1 cellular context compared by ENCODE assay signal in the genomic region with DNA sequence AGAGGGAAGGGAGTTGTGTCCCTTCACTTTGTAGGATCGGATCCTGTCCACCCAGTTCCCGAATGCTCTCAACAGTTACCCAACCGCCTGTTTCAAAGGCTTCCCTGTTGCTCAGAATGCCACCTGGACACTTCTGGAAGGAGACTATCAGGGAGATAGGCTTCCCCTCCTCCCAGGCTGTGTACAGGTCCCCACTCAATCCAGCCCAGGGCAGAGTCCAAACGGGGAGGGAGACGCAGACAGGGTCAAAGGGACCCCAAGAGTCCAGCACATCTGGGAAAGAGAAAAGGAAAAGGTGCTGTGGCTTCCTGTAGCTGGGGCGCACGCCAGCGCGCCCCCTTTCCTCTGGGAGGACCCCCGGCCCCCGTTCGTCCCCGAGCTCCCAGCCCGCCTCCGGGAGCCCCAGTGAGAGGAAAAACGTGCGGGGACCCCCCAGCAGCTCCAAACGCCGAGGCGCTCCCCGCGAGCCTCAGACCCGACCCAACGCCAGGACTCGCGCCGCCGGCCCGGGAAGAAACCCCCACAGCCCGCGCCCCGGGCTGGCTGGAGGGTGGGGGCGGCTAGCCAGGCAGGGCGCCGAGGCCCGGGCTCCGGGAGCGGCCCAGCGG.
TF ChIP-seq lines count a peak whose summit lies in the region.

No MANE protein-coding gene starts in this region.

TF ChIP-seq in HepG2, 621 proteins besides CTCF, POLR2A, EP300 and RAD21 (continued from another document and continues in another):
- TF ChIP-seq, protein P1, sequence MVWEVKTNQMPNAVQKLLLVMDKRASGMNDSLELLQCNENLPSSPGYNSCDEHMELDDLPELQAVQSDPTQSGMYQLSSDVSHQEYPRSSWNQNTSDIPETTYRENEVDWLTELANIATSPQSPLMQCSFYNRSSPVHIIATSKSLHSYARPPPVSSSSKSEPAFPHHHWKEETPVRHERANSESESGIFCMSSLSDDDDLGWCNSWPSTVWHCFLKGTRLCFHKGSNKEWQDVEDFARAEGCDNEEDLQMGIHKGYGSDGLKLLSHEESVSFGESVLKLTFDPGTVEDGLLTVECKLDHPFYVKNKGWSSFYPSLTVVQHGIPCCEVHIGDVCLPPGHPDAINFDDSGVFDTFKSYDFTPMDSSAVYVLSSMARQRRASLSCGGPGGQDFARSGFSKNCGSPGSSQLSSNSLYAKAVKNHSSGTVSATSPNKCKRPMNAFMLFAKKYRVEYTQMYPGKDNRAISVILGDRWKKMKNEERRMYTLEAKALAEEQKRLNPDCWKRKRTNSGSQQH (CRISPR knock-in tag; IDR thresholded peaks at IDR 0.05; ENCODE audit: low read depth), result no peak
- TF ChIP-seq, protein P2, sequence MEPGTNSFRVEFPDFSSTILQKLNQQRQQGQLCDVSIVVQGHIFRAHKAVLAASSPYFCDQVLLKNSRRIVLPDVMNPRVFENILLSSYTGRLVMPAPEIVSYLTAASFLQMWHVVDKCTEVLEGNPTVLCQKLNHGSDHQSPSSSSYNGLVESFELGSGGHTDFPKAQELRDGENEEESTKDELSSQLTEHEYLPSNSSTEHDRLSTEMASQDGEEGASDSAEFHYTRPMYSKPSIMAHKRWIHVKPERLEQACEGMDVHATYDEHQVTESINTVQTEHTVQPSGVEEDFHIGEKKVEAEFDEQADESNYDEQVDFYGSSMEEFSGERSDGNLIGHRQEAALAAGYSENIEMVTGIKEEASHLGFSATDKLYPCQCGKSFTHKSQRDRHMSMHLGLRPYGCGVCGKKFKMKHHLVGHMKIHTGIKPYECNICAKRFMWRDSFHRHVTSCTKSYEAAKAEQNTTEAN (CRISPR knock-in tag; conservative IDR thresholded peaks at IDR 0.05), result peak; percentile 49; the same call in 1 of the 2 replicates
- TF ChIP-seq GATAD1 (CRISPR knock-in tag; IDR thresholded peaks at IDR 0.05), result peak; percentile 51
- TF ChIP-seq ZNF558 (CRISPR knock-in tag; IDR thresholded peaks at IDR 0.05; ENCODE audit: borderline replicate concordance), result no peak
- TF ChIP-seq ZBTB42 (CRISPR knock-in tag; IDR thresholded peaks at IDR 0.05), result 0 out of 2 replicates have a peak, but pooled peaks have one; percentile 44
- TF ChIP-seq, protein P3, sequence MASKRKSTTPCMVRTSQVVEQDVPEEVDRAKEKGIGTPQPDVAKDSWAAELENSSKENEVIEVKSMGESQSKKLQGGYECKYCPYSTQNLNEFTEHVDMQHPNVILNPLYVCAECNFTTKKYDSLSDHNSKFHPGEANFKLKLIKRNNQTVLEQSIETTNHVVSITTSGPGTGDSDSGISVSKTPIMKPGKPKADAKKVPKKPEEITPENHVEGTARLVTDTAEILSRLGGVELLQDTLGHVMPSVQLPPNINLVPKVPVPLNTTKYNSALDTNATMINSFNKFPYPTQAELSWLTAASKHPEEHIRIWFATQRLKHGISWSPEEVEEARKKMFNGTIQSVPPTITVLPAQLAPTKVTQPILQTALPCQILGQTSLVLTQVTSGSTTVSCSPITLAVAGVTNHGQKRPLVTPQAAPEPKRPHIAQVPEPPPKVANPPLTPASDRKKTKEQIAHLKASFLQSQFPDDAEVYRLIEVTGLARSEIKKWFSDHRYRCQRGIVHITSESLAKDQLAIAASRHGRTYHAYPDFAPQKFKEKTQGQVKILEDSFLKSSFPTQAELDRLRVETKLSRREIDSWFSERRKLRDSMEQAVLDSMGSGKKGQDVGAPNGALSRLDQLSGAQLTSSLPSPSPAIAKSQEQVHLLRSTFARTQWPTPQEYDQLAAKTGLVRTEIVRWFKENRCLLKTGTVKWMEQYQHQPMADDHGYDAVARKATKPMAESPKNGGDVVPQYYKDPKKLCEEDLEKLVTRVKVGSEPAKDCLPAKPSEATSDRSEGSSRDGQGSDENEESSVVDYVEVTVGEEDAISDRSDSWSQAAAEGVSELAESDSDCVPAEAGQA (IDR thresholded peaks at IDR 0.05; ENCODE audit: low read depth), result no peak
- TF ChIP-seq, protein P3 (CRISPR knock-in tag; IDR thresholded peaks at IDR 0.05; ENCODE audit: borderline replicate concordance), result peak; percentile 12; the same call in 1 of the 2 replicates
- TF ChIP-seq AGO2 (optimal IDR thresholded peaks at IDR 0.05; ENCODE audit: low read depth, low read length), result peak; percentile 80
- no peak for TF ChIP-seq RFX1 (IDR thresholded peaks at IDR 0.05)
- no peak for TF ChIP-seq PRPF4 (IDR thresholded peaks at IDR 0.05; ENCODE audit: low read depth, low read length, poor library complexity, severe bottlenecking)
- TF ChIP-seq SRY (CRISPR knock-in tag; IDR thresholded peaks at IDR 0.05), result no peak
- peak; percentile 42; the same call in 1 of the 2 replicates for TF ChIP-seq ZNF274 (CRISPR knock-in tag; IDR thresholded peaks at IDR 0.05)
- no peak for TF ChIP-seq YEATS2 (CRISPR knock-in tag; IDR thresholded peaks at IDR 0.05; ENCODE audit: borderline replicate concordance)
- no peak for TF ChIP-seq ARNT (IDR thresholded peaks at IDR 0.05)
- no peak for TF ChIP-seq ZNF10 (CRISPR knock-in tag; IDR thresholded peaks at IDR 0.05; ENCODE audit: borderline replicate concordance, low read depth)
- TF ChIP-seq, protein P4, sequence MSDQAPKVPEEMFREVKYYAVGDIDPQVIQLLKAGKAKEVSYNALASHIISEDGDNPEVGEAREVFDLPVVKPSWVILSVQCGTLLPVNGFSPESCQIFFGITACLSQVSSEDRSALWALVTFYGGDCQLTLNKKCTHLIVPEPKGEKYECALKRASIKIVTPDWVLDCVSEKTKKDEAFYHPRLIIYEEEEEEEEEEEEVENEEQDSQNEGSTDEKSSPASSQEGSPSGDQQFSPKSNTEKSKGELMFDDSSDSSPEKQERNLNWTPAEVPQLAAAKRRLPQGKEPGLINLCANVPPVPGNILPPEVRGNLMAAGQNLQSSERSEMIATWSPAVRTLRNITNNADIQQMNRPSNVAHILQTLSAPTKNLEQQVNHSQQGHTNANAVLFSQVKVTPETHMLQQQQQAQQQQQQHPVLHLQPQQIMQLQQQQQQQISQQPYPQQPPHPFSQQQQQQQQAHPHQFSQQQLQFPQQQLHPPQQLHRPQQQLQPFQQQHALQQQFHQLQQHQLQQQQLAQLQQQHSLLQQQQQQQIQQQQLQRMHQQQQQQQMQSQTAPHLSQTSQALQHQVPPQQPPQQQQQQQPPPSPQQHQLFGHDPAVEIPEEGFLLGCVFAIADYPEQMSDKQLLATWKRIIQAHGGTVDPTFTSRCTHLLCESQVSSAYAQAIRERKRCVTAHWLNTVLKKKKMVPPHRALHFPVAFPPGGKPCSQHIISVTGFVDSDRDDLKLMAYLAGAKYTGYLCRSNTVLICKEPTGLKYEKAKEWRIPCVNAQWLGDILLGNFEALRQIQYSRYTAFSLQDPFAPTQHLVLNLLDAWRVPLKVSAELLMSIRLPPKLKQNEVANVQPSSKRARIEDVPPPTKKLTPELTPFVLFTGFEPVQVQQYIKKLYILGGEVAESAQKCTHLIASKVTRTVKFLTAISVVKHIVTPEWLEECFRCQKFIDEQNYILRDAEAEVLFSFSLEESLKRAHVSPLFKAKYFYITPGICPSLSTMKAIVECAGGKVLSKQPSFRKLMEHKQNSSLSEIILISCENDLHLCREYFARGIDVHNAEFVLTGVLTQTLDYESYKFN (CRISPR knock-in tag; conservative IDR thresholded peaks at IDR 0.05), result peak; percentile 68
- TF ChIP-seq MTF2 (CRISPR knock-in tag; IDR thresholded peaks at IDR 0.05; ENCODE audit: borderline replicate concordance), result 0 out of 2 replicates have a peak, but pooled peaks have one; percentile 26
- peak; percentile 50; the same call in 1 of the 2 replicates for TF ChIP-seq HDAC1 (CRISPR knock-in tag; IDR thresholded peaks at IDR 0.05)
- TF ChIP-seq, protein P5, sequence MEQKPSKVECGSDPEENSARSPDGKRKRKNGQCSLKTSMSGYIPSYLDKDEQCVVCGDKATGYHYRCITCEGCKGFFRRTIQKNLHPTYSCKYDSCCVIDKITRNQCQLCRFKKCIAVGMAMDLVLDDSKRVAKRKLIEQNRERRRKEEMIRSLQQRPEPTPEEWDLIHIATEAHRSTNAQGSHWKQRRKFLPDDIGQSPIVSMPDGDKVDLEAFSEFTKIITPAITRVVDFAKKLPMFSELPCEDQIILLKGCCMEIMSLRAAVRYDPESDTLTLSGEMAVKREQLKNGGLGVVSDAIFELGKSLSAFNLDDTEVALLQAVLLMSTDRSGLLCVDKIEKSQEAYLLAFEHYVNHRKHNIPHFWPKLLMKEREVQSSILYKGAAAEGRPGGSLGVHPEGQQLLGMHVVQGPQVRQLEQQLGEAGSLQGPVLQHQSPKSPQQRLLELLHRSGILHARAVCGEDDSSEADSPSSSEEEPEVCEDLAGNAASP (CRISPR knock-in tag; IDR thresholded peaks at IDR 0.05; ENCODE audit: borderline replicate concordance), result 0 out of 2 replicates have a peak, but pooled peaks have one; percentile 22
- TF ChIP-seq, protein P6, sequence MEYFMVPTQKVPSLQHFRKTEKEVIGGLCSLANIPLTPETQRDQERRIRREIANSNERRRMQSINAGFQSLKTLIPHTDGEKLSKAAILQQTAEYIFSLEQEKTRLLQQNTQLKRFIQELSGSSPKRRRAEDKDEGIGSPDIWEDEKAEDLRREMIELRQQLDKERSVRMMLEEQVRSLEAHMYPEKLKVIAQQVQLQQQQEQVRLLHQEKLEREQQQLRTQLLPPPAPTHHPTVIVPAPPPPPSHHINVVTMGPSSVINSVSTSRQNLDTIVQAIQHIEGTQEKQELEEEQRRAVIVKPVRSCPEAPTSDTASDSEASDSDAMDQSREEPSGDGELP (IDR thresholded peaks at IDR 0.05; ENCODE audit: borderline replicate concordance, low read depth), result peak; percentile 63; the same call in 1 of the 2 replicates
- TF ChIP-seq MYC (CRISPR knock-in tag; IDR thresholded peaks at IDR 0.05; ENCODE audit: borderline replicate concordance), result peak; percentile 52; the same call in 1 of the 2 replicates
- TF ChIP-seq, protein P7, sequence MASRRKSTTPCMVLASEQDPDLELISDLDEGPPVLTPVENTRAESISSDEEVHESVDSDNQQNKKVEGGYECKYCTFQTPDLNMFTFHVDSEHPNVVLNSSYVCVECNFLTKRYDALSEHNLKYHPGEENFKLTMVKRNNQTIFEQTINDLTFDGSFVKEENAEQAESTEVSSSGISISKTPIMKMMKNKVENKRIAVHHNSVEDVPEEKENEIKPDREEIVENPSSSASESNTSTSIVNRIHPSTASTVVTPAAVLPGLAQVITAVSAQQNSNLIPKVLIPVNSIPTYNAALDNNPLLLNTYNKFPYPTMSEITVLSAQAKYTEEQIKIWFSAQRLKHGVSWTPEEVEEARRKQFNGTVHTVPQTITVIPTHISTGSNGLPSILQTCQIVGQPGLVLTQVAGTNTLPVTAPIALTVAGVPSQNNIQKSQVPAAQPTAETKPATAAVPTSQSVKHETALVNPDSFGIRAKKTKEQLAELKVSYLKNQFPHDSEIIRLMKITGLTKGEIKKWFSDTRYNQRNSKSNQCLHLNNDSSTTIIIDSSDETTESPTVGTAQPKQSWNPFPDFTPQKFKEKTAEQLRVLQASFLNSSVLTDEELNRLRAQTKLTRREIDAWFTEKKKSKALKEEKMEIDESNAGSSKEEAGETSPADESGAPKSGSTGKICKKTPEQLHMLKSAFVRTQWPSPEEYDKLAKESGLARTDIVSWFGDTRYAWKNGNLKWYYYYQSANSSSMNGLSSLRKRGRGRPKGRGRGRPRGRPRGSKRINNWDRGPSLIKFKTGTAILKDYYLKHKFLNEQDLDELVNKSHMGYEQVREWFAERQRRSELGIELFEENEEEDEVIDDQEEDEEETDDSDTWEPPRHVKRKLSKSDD (CRISPR knock-in tag; IDR thresholded peaks at IDR 0.05; ENCODE audit: low read depth), result no peak
- TF ChIP-seq SP5 (CRISPR knock-in tag; IDR thresholded peaks at IDR 0.05; ENCODE audit: borderline replicate concordance, low read depth), result 0 out of 2 replicates have a peak, but pooled peaks have one; percentile 9
- no peak for TF ChIP-seq CBFB (CRISPR knock-in tag; IDR thresholded peaks at IDR 0.05)
- peak; percentile 49; the same call in 1 of the 2 replicates for TF ChIP-seq MED1 (CRISPR knock-in tag; IDR thresholded peaks at IDR 0.05)
- TF ChIP-seq, protein P8, sequence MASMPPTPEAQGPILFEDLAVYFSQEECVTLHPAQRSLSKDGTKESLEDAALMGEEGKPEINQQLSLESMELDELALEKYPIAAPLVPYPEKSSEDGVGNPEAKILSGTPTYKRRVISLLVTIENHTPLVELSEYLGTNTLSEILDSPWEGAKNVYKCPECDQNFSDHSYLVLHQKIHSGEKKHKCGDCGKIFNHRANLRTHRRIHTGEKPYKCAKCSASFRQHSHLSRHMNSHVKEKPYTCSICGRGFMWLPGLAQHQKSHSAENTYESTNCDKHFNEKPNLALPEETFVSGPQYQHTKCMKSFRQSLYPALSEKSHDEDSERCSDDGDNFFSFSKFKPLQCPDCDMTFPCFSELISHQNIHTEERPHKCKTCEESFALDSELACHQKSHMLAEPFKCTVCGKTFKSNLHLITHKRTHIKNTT (CRISPR knock-in tag; IDR thresholded peaks at IDR 0.05), result no peak
- no peak for TF ChIP-seq SRSF1 (optimal IDR thresholded peaks at IDR 0.05; ENCODE audit: low read depth, low read length)
- no peak for TF ChIP-seq HMG20B (CRISPR knock-in tag; conservative IDR thresholded peaks at IDR 0.05)
- no peak for TF ChIP-seq WIZ (CRISPR knock-in tag; IDR thresholded peaks at IDR 0.05)
- 0 out of 2 replicates have a peak, but pooled peaks have one; percentile 3 for TF ChIP-seq ZNF775 (CRISPR knock-in tag; IDR thresholded peaks at IDR 0.05; ENCODE audit: borderline replicate concordance)
